In the genomic region with DNA sequence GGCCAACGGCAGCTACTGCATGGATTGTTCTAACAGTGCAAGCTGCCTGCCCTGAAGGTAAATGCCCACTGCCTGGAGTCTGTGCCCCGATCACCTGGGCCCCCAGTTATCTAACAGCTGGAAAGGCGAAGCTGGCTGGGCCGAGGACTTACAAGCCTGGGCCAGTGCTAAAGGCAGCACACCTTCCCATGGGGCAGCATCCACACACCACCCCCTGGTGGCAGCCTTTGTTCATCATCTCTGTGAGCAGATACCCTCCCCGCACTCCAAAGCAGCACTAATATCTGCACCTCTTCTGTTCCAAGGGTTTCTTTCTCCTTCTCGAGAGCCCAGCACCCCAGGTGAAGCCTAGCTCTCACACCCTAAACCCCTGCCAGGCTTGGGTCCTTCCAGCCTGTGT, we compare ENCODE assay signal across 8 cellular contexts. TPM values are rescaled to one million over a fixed set of nuclear protein-coding genes. Genes with fewer than 3 reads are reported as not detected.
A peak's percentile ranks its signal among the peaks of the same experiment; 100 is the strongest.
DNase-seq lines count a peak whose midpoint lies in the region; ATAC-seq and TF ChIP-seq lines count a peak whose summit lies in the region.

No MANE protein-coding gene starts in this region.

- H3K9me3 Mint-ChIP-seq in activated T-helper 2 cell treated with anti-CD3 and anti-CD28 coated beads, Interferon-gamma antibody, Interleukin-2, Interleukin-4, amounts not matched to agents 10 μg/mL and 5 μg/mL and 100 μg/mL, durations not matched to agents 14 hours and 24 hours and 36 hours, result no peaks in the 10 kb centered on the region

- no peak overlapping the region for H3K27ac ChIP-seq in transverse colon

- in situ Hi-C loops in transverse colon (cut with MboI; ENCODE audit: low pct_ligation_motif_present in 1 of 4, low pct_unique_long_range_greater_than_20kb in 1 of 4, low sequenced_read_pairs in 3 of 4), result loop anchor here in 2 of 4 donors (10.0 kb wide), 2 partner anchors 249 to 309 kb away; no protein-coding TSS in a partner anchor

- intact Hi-C loops in activated T-helper 2 cell treated with anti-CD3 and anti-CD28 coated beads, Interferon-gamma antibody, Interleukin-2, Interleukin-4, amounts not matched to agents 10 μg/mL and 5 μg/mL and 100 μg/mL, durations not matched to agents 14 hours and 24 hours and 36 hours (cut with micrococcal nuclease), result loop anchor here (2.0 kb wide), 1 partner anchor 307 kb away; no protein-coding TSS in a partner anchor
- intact Hi-C loops in transverse colon (cut with DNase I; ENCODE audit: low total_unique reads), result no loop called here

- H3K27me3 ChIP-seq in transverse colon, result no peaks in the 10 kb centered on the region

- TF ChIP-seq EP300 in transverse colon (IDR thresholded peaks at IDR 0.05; ENCODE audit: low read depth), result no peak

- peak; percentile 7 for DNase-seq in activated gamma-delta T cell treated with Interleukin-2 at 50 U/mL for 16 hours
- DNase-seq in activated gamma-delta T cell (lab: John Stamatoyannopoulos, UW), result no peak
- peak; percentile 57 for DNase-seq in NCI-H2107 treated with DMSO at 0.1 percent for 48 hours (lab: John Stamatoyannopoulos, UW; ENCODE audit: unreplicated experiment)
- DNase-seq in activated T-helper 2 cell treated with anti-CD3 and anti-CD28 coated beads, Interferon-gamma antibody, Interleukin-2, Interleukin-4, amounts not matched to agents 10 μg/mL and 5 μg/mL and 100 μg/mL, durations not matched to agents 14 hours and 24 hours and 36 hours (ENCODE audit: low spot score), result peak; percentile 34
- peak; percentile 76 for DNase-seq in iPS-NIHi11 (ENCODE audit: low spot score)
- peak; percentile 80 for DNase-seq in transverse colon
- no peak for DNase-seq in DMS79 treated with DMSO at 0.1 percent for 48 hours (lab: John Stamatoyannopoulos, UW)

- H3K4me1 Mint-ChIP-seq in activated T-helper 2 cell treated with anti-CD3 and anti-CD28 coated beads, Interferon-gamma antibody, Interleukin-2, Interleukin-4, amounts not matched to agents 10 μg/mL and 5 μg/mL and 100 μg/mL, durations not matched to agents 14 hours and 24 hours and 36 hours (ENCODE audit: low read depth), result no peaks in the 10 kb centered on the region

- H3K27me3 Mint-ChIP-seq in activated T-helper 2 cell treated with anti-CD3 and anti-CD28 coated beads, Interferon-gamma antibody, Interleukin-2, Interleukin-4, amounts not matched to agents 10 μg/mL and 5 μg/mL and 100 μg/mL, durations not matched to agents 14 hours and 24 hours and 36 hours (ENCODE audit: low read depth), result no peaks in the 10 kb centered on the region

- 58% methylated on average over 6 of the region's 6 CpGs; no CpG with 5 or more reads in 1 of the 2 donors for WGBS in transverse colon (ENCODE audit: low coverage in 1 of 2), 2 donors

- ATAC-seq in HG02798 (IDR thresholded peaks at IDR 0.05; ENCODE audit: poor library complexity, unreplicated experiment), result peak; percentile 77

- no peak overlapping the region for H3K4me3 ChIP-seq in transverse colon

- no peak overlapping the region for H3K27ac Mint-ChIP-seq in activated T-helper 2 cell treated with anti-CD3 and anti-CD28 coated beads, Interferon-gamma antibody, Interleukin-2, Interleukin-4, amounts not matched to agents 10 μg/mL and 5 μg/mL and 100 μg/mL, durations not matched to agents 14 hours and 24 hours and 36 hours

- H3K36me3 ChIP-seq in transverse colon, result no peaks in the 10 kb centered on the region

- no peak overlapping the region for H3K4me3 Mint-ChIP-seq in activated T-helper 2 cell treated with anti-CD3 and anti-CD28 coated beads, Interferon-gamma antibody, Interleukin-2, Interleukin-4, amounts not matched to agents 10 μg/mL and 5 μg/mL and 100 μg/mL, durations not matched to agents 14 hours and 24 hours and 36 hours (ENCODE audit: low read depth)

- no peaks in the 10 kb centered on the region for H3K36me3 Mint-ChIP-seq in activated T-helper 2 cell treated with anti-CD3 and anti-CD28 coated beads, Interferon-gamma antibody, Interleukin-2, Interleukin-4, amounts not matched to agents 10 μg/mL and 5 μg/mL and 100 μg/mL, durations not matched to agents 14 hours and 24 hours and 36 hours (ENCODE audit: low read depth)

- TF ChIP-seq CTCF in transverse colon (IDR thresholded peaks at IDR 0.05), result peak; percentile 35 to 71 (median 56)

- TF ChIP-seq POLR2A in transverse colon (IDR thresholded peaks at IDR 0.05), result no peak

- no peaks in the 10 kb centered on the region for H3K9me3 ChIP-seq in transverse colon

- H3K4me1 ChIP-seq in transverse colon, result peaks cover 0 to 6% (median 5%) of the 10 kb centered on the region in 4 donors

RNA-seq across cellular contexts. Expression of gene SLC2A9, which starts 7.6 kb away (rescaled TPM):
- total RNA-seq in activated T-helper 2 cell treated with anti-CD3 and anti-CD28 coated beads, Interferon-gamma antibody, Interleukin-2, Interleukin-4, amounts not matched to agents 10 μg/mL and 5 μg/mL and 100 μg/mL, durations not matched to agents 14 hours and 24 hours and 36 hours, result 1.3 and 2.4 TPM in 2 replicates
- total RNA-seq in transverse colon, result 1 to 10 TPM in 3 of 4 donors, not detected in 1; 2.2 to 4.0 (median 3.4) TPM

Comparison
In these comparisons a context has a peak if more than half of its experiments do, and no peak if none do; other contexts are left out.
1. DNase-seq: peak in activated gamma-delta T cell treated with Interleukin-2 at 50 U/mL for 16 hours (single experiment), NCI-H2107 treated with DMSO at 0.1 percent for 48 hours (single experiment), activated T-helper 2 cell treated with anti-CD3 and anti-CD28 coated beads, Interferon-gamma antibody, Interleukin-2, Interleukin-4, amounts not matched to agents 10 μg/mL and 5 μg/mL and 100 μg/mL, durations not matched to agents 14 hours and 24 hours and 36 hours (single experiment), iPS-NIHi11 (single experiment) and transverse colon (single experiment); none in activated gamma-delta T cell (single experiment) and DMS79 treated with DMSO at 0.1 percent for 48 hours (single experiment).